Comparison of ENCODE assay signal across 18 cellular contexts in the genomic region with DNA sequence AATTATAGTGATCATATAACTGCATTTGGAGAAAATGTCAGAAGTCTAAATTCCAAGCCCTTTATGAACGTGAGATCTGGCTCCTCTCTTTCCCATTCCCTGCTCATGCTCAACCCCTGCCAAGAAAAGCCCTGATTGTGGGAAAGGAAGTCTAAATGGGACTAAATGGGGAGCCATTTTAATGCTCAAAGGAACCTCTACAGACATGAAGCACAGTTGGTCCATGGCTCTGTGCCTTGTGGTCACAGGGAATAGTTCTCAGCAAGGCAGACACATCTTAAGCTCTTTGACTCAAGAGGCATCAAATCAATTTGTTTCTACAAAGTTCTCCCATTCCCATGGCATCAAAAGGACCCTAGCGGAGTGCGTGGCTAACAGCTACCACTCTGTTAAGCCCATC. TPM values are rescaled to one million over a fixed set of nuclear protein-coding genes. Genes with fewer than 3 reads are reported as not detected.
A peak's percentile ranks its signal among the peaks of the same experiment; 100 is the strongest.
DNase-seq lines count a peak whose midpoint lies in the region; TF ChIP-seq lines count a peak whose summit lies in the region.
"Had no signal": no experiment of that assay in that cellular context is flagged by ENCODE, and none has a peak within 500 bp of the region (broad histone marks: within the 10 kb centered on the region; RNA-seq: fewer than 3 reads in every experiment).

No MANE protein-coding gene starts in this region.

- H3K4me3 Mint-ChIP-seq in CD14-positive monocyte = no peak overlapping the region

- peaks cover 0 to 3% (median 0%) of the 10 kb centered on the region in 7 donors for H3K9me3 Mint-ChIP-seq in CD14-positive monocyte

- H3K36me3 Mint-ChIP-seq in CD14-positive monocyte = no peaks in the 10 kb centered on the region

- no peak overlapping the region for H3K4me2 ChIP-seq in skeletal muscle satellite cell (ENCODE audit: low read length)

- TF ChIP-seq CTCF in CD14-positive monocyte (IDR thresholded peaks at IDR 0.05) = no peak
- TF ChIP-seq CTCF in fibroblast of mammary gland (conservative IDR thresholded peaks at IDR 0.05; ENCODE audit: control insufficient read depth, insufficient read depth, low read depth, low read length) = no peak

- H3K4me1 Mint-ChIP-seq in CD14-positive monocyte = peaks cover 73% of the 10 kb centered on the region

- no peak overlapping the region for H3K4me3 ChIP-seq in adipocyte (ENCODE audit: low read length)
- no peak overlapping the region for H3K4me3 ChIP-seq in fibroblast of mammary gland (ENCODE audit: control insufficient read depth, low read depth, low read length)
- H3K4me3 ChIP-seq in skeletal muscle satellite cell (ENCODE audit: low read length) = no peak overlapping the region
- H3K4me3 ChIP-seq in MG63 = no peak overlapping the region

- peaks cover 0 to 2% (median 0%) of the 10 kb centered on the region in 3 donors for H3K27me3 Mint-ChIP-seq in CD14-positive monocyte (ENCODE audit: low read depth in 3 of 3)

- H3K27ac Mint-ChIP-seq in CD14-positive monocyte = peak overlapping the region; percentile 78 to 94 (median 91)

- no peaks in the 10 kb centered on the region for H3K36me3 ChIP-seq in adipocyte (ENCODE audit: control insufficient read depth, insufficient read depth, low read length, severe bottlenecking)
- no peaks in the 10 kb centered on the region for H3K36me3 ChIP-seq in skeletal muscle satellite cell (ENCODE audit: insufficient read depth, low read length)
- no peaks in the 10 kb centered on the region for H3K36me3 ChIP-seq in MG63
- H3K36me3 ChIP-seq: BE2C had no signal

- H3K27me3 ChIP-seq in adipocyte (replicated peaks; ENCODE audit: control insufficient read depth, insufficient read depth, low read length) (no peaks in the 10 kb centered on the region), skeletal muscle satellite cell (ENCODE audit: control insufficient read depth, insufficient read depth, low read length) (peaks cover 18% of the 10 kb centered on the region), MG63 (no peaks in the 10 kb centered on the region)
- H3K27me3 ChIP-seq: BE2C had no signal

- H3K9ac ChIP-seq in adipocyte (ENCODE audit: low read length) (peak overlapping the region; percentile 71), skeletal muscle satellite cell (ENCODE audit: low read depth, low read length) (peak overlapping the region; percentile 56)

- H3K9me3 ChIP-seq in adipocyte (ENCODE audit: control insufficient read depth, low read length) = no peaks in the 10 kb centered on the region
- H3K9me3 ChIP-seq in skeletal muscle satellite cell (replicated peaks; ENCODE audit: low read length) = no peaks in the 10 kb centered on the region
- no peaks in the 10 kb centered on the region for H3K9me3 ChIP-seq in MG63
- H3K9me3 ChIP-seq: BE2C had no signal

- intact Hi-C loops in CD14-positive monocyte (cut with micrococcal nuclease) = loop anchor here in 1 of 2 donors (5.0 kb wide), 1 partner anchor 37 kb away; no protein-coding TSS in a partner anchor

- H3K4me1 ChIP-seq in adipocyte (ENCODE audit: control insufficient read depth, insufficient read depth, low read length) = peaks cover 43% of the 10 kb centered on the region
- peaks cover 33% of the 10 kb centered on the region for H3K4me1 ChIP-seq in skeletal muscle satellite cell (ENCODE audit: control insufficient read depth, insufficient read depth, low read length)
- H3K4me1 ChIP-seq: BE2C had no signal

- DNase-seq in CD14-positive monocyte (ENCODE audit: low spot score) = no peak
- no peak for DNase-seq in adipocyte (ENCODE audit: low read depth)
- DNase-seq in fibroblast of mammary gland (ENCODE audit: low read depth) = peak; percentile 49
- DNase-seq in globus pallidus (ENCODE audit: low spot score) = no peak
- no peak for DNase-seq in MG63
- DNase-seq in NCI-H2029 treated with DMSO at 0.1 percent for 48 hours (lab: John Stamatoyannopoulos, UW) = no peak
- DNase-seq in activated gamma-delta T cell (lab: John Stamatoyannopoulos, UW) = no peak
- DNase-seq: BE2C, EL, HCEC 1CT, IMR-90, NCI-H1048, NCI-H146, NCI-H2107, NCI-H226, NCI-H526, OCI-M1 had no signal

RNA-seq across cellular contexts. Expression of a gene that starts 29.3 kb away (rescaled TPM):
- 10 to 100 TPM; 13.6 to 14.8 TPM for polyA plus RNA-seq in CD14-positive monocyte
- total RNA-seq in skeletal muscle satellite cell (2012; rRNA removed) = 6.8 and 10.5 TPM in 2 replicates
- total RNA-seq in MG63 (2014; rRNA removed; shearing (Covaris generic); ENCODE audit: low replicate concordance) = 5.7 and 7.7 TPM in 2 replicates

RNA-seq across cellular contexts. Expression of a gene that starts 45.1 kb away (rescaled TPM):
- polyA plus RNA-seq in CD14-positive monocyte = 1 to 10 TPM; 2.5 to 5.8 TPM
- total RNA-seq in skeletal muscle satellite cell (2012; rRNA removed) = 14.4 and 17.3 TPM in 2 replicates
- total RNA-seq in MG63 (2014; rRNA removed; shearing (Covaris generic); ENCODE audit: low replicate concordance) = 12.2 and 13.2 TPM in 2 replicates
